Comparison of ENCODE assay signal across 17 cellular contexts in genomic region chrX:42930951-42931350, GRCh38.
DNase-seq lines count a peak whose midpoint lies in the region; ATAC-seq and TF ChIP-seq lines count a peak whose summit lies in the region.
"Had no signal": no experiment of that assay in that cellular context is flagged by ENCODE, and none has a peak within 500 bp of the region (broad histone marks: within the 10 kb centered on the region; RNA-seq: fewer than 3 reads in every experiment).

No MANE protein-coding gene starts in this region.

- no peak overlapping the region for H3K4me3 Mint-ChIP-seq in stimulated activated effector memory CD8-positive, alpha-beta T cell treated with anti-CD3 and anti-CD28 coated beads, Interleukin-12 subunit alpha, Interleukin-12 subunit beta, amount 100 ng/mL, for 72 hours
- no peak overlapping the region for H3K4me3 Mint-ChIP-seq in activated T-helper 2 cell treated with anti-CD3 and anti-CD28 coated beads, Interferon-gamma antibody, Interleukin-2, Interleukin-4, amounts not matched to agents 10 μg/mL and 5 μg/mL and 100 μg/mL, durations not matched to agents 14 hours and 24 hours and 36 hours (ENCODE audit: low read depth)
- H3K4me3 Mint-ChIP-seq in activated CD8-positive, alpha-beta memory T cell treated with anti-CD3 and anti-CD28 coated beads, Interleukin-2, amount 10 ng/mL, durations not matched to agents 7 days and 5 days = no peak overlapping the region
- H3K4me3 Mint-ChIP-seq: CD8-positive, alpha-beta memory T cell; HFFc6 had no signal

- no peak for ATAC-seq in stimulated activated effector memory CD8-positive, alpha-beta T cell treated with anti-CD3 and anti-CD28 coated beads, Interleukin-12 subunit alpha, Interleukin-12 subunit beta, amount 100 ng/mL, for 72 hours
- no peak for ATAC-seq in activated CD8-positive, alpha-beta memory T cell treated with anti-CD3 and anti-CD28 coated beads, Interleukin-2, amount 10 ng/mL, durations not matched to agents 7 days and 5 days
- no peak for ATAC-seq in HG03432 (IDR thresholded peaks at IDR 0.05; ENCODE audit: unreplicated experiment)

- DNase-seq in LHCN-M2 (ENCODE audit: low read depth) (peak; percentile 4), astrocyte of the hippocampus (ENCODE audit: low read depth, low spot score) (peak; percentile 7), kidney glomerular epithelial cell (lab: John Stamatoyannopoulos, UW) (peak; percentile 22), dorsolateral prefrontal cortex (no peak)
- DNase-seq in stimulated activated effector memory CD8-positive, alpha-beta T cell treated with anti-CD3 and anti-CD28 coated beads, Interleukin-12 subunit alpha, Interleukin-12 subunit beta, amount 100 ng/mL, for 72 hours (ENCODE audit: low spot score in 2 of 2) = no peak
- DNase-seq in activated T-helper 2 cell treated with anti-CD3 and anti-CD28 coated beads, Interferon-gamma antibody, Interleukin-2, Interleukin-4, amounts not matched to agents 10 μg/mL and 5 μg/mL and 100 μg/mL, durations not matched to agents 14 hours and 24 hours and 36 hours (ENCODE audit: low spot score) = no peak
- no peak for DNase-seq in activated CD8-positive, alpha-beta memory T cell treated with anti-CD3 and anti-CD28 coated beads, Interleukin-2, amount 10 ng/mL, durations not matched to agents 7 days and 5 days
- DNase-seq: AML-193; Caco-2; CD8-positive, alpha-beta memory T cell; DND-41; GDM1; HCEC 1CT; HFFc6 had no signal

- no peaks in the 10 kb centered on the region for H3K36me3 Mint-ChIP-seq in stimulated activated effector memory CD8-positive, alpha-beta T cell treated with anti-CD3 and anti-CD28 coated beads, Interleukin-12 subunit alpha, Interleukin-12 subunit beta, amount 100 ng/mL, for 72 hours
- peaks cover 5% of the 10 kb centered on the region for H3K36me3 Mint-ChIP-seq in activated T-helper 2 cell treated with anti-CD3 and anti-CD28 coated beads, Interferon-gamma antibody, Interleukin-2, Interleukin-4, amounts not matched to agents 10 μg/mL and 5 μg/mL and 100 μg/mL, durations not matched to agents 14 hours and 24 hours and 36 hours (ENCODE audit: low read depth)
- peaks cover 15% of the 10 kb centered on the region for H3K36me3 Mint-ChIP-seq in activated CD8-positive, alpha-beta memory T cell treated with anti-CD3 and anti-CD28 coated beads, Interleukin-2, amount 10 ng/mL, durations not matched to agents 7 days and 5 days

- H3K27ac ChIP-seq in dorsolateral prefrontal cortex = no peak overlapping the region
- H3K27ac ChIP-seq: BLaER1, HL-60 had no signal

- TF ChIP-seq CTCF in dorsolateral prefrontal cortex (IDR thresholded peaks at IDR 0.05 in 54 of 56, conservative IDR thresholded peaks at IDR 0.05 in 2 of 56; ENCODE audit: low read depth in 1 of 56, partially characterized antibody in 56 of 56) = no peak

- CTCF ChIA-PET in activated CD8-positive, alpha-beta memory T cell treated with anti-CD3 and anti-CD28 coated beads, Interleukin-2, amount 10 ng/mL, durations not matched to agents 7 days and 5 days (lab: Charles Lee) = no interaction called here

- peaks cover 0 to 39% (median 5%) of the 10 kb centered on the region in 45 donors for H3K27me3 ChIP-seq in dorsolateral prefrontal cortex

- H3K27ac Mint-ChIP-seq in stimulated activated effector memory CD8-positive, alpha-beta T cell treated with anti-CD3 and anti-CD28 coated beads, Interleukin-12 subunit alpha, Interleukin-12 subunit beta, amount 100 ng/mL, for 72 hours = peak overlapping the region; percentile 40
- no peak overlapping the region for H3K27ac Mint-ChIP-seq in activated T-helper 2 cell treated with anti-CD3 and anti-CD28 coated beads, Interferon-gamma antibody, Interleukin-2, Interleukin-4, amounts not matched to agents 10 μg/mL and 5 μg/mL and 100 μg/mL, durations not matched to agents 14 hours and 24 hours and 36 hours
- H3K27ac Mint-ChIP-seq in activated CD8-positive, alpha-beta memory T cell treated with anti-CD3 and anti-CD28 coated beads, Interleukin-2, amount 10 ng/mL, durations not matched to agents 7 days and 5 days = no peak overlapping the region
- H3K27ac Mint-ChIP-seq: CD8-positive, alpha-beta memory T cell; HFFc6 had no signal

- H3K9me3 Mint-ChIP-seq in stimulated activated effector memory CD8-positive, alpha-beta T cell treated with anti-CD3 and anti-CD28 coated beads, Interleukin-12 subunit alpha, Interleukin-12 subunit beta, amount 100 ng/mL, for 72 hours = no peaks in the 10 kb centered on the region
- H3K9me3 Mint-ChIP-seq in activated T-helper 2 cell treated with anti-CD3 and anti-CD28 coated beads, Interferon-gamma antibody, Interleukin-2, Interleukin-4, amounts not matched to agents 10 μg/mL and 5 μg/mL and 100 μg/mL, durations not matched to agents 14 hours and 24 hours and 36 hours = peaks cover 8% of the 10 kb centered on the region
- no peaks in the 10 kb centered on the region for H3K9me3 Mint-ChIP-seq in activated CD8-positive, alpha-beta memory T cell treated with anti-CD3 and anti-CD28 coated beads, Interleukin-2, amount 10 ng/mL, durations not matched to agents 7 days and 5 days (ENCODE audit: low read depth)
- H3K9me3 Mint-ChIP-seq: CD8-positive, alpha-beta memory T cell; HFFc6 had no signal

- H3K4me3 ChIP-seq in dorsolateral prefrontal cortex = no peak overlapping the region
- H3K4me3 ChIP-seq: BLaER1 had no signal

- H3K27me3 Mint-ChIP-seq in activated T-helper 2 cell treated with anti-CD3 and anti-CD28 coated beads, Interferon-gamma antibody, Interleukin-2, Interleukin-4, amounts not matched to agents 10 μg/mL and 5 μg/mL and 100 μg/mL, durations not matched to agents 14 hours and 24 hours and 36 hours (ENCODE audit: low read depth) = no peaks in the 10 kb centered on the region
- no peaks in the 10 kb centered on the region for H3K27me3 Mint-ChIP-seq in activated CD8-positive, alpha-beta memory T cell treated with anti-CD3 and anti-CD28 coated beads, Interleukin-2, amount 10 ng/mL, durations not matched to agents 7 days and 5 days
- H3K27me3 Mint-ChIP-seq: CD8-positive, alpha-beta memory T cell had no signal

- H3K4me1 Mint-ChIP-seq in stimulated activated effector memory CD8-positive, alpha-beta T cell treated with anti-CD3 and anti-CD28 coated beads, Interleukin-12 subunit alpha, Interleukin-12 subunit beta, amount 100 ng/mL, for 72 hours = peaks cover 17% of the 10 kb centered on the region
- peaks cover 16% of the 10 kb centered on the region for H3K4me1 Mint-ChIP-seq in activated T-helper 2 cell treated with anti-CD3 and anti-CD28 coated beads, Interferon-gamma antibody, Interleukin-2, Interleukin-4, amounts not matched to agents 10 μg/mL and 5 μg/mL and 100 μg/mL, durations not matched to agents 14 hours and 24 hours and 36 hours (ENCODE audit: low read depth)
- H3K4me1 Mint-ChIP-seq in activated CD8-positive, alpha-beta memory T cell treated with anti-CD3 and anti-CD28 coated beads, Interleukin-2, amount 10 ng/mL, durations not matched to agents 7 days and 5 days = peaks cover 23% of the 10 kb centered on the region

- intact Hi-C loops in dorsolateral prefrontal cortex (cut with DNase I) = no loop called here
- intact Hi-C loops in activated T-helper 2 cell treated with anti-CD3 and anti-CD28 coated beads, Interferon-gamma antibody, Interleukin-2, Interleukin-4, amounts not matched to agents 10 μg/mL and 5 μg/mL and 100 μg/mL, durations not matched to agents 14 hours and 24 hours and 36 hours (cut with micrococcal nuclease) = no loop called here

Comparison
In these comparisons a context has a peak if more than half of its experiments do, and no peak if none do; other contexts are left out.
1. DNase-seq: peak in LHCN-M2 (single experiment), astrocyte of the hippocampus (single experiment) and kidney glomerular epithelial cell (single experiment); none in stimulated activated effector memory CD8-positive, alpha-beta T cell treated with anti-CD3 and anti-CD28 coated beads, Interleukin-12 subunit alpha, Interleukin-12 subunit beta, amount 100 ng/mL, for 72 hours (0 of 2), dorsolateral prefrontal cortex (0 of 10), activated T-helper 2 cell treated with anti-CD3 and anti-CD28 coated beads, Interferon-gamma antibody, Interleukin-2, Interleukin-4, amounts not matched to agents 10 μg/mL and 5 μg/mL and 100 μg/mL, durations not matched to agents 14 hours and 24 hours and 36 hours (single experiment) and activated CD8-positive, alpha-beta memory T cell treated with anti-CD3 and anti-CD28 coated beads, Interleukin-2, amount 10 ng/mL, durations not matched to agents 7 days and 5 days (single experiment).